In the genomic region with DNA sequence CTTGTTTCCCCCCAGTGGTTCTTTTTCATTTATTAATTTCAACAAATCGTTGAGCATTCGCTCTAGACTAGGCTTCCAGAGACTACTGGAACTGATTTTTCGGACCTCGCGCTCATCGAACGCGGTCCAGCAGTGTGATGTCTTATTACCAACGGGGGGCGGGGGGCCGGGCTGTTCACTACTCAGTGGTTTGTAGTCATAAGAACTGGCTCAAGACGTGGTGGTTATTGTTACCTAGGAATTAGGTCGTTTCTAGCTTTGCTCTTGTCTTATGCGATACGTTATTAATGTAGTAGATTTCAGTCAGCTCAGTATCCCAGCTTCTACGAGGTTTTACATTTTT, we compare ENCODE assay signal across 7 cellular contexts.
DNase-seq lines count a peak whose midpoint lies in the region; ATAC-seq and TF ChIP-seq lines count a peak whose summit lies in the region.

No MANE protein-coding gene starts in this region.

- H2AFZ ChIP-seq in OCI-LY3 (ENCODE audit: low read depth, low read length), result no peak overlapping the region

- ATAC-seq in GM21515 (IDR thresholded peaks at IDR 0.05; ENCODE audit: unreplicated experiment) (peak; percentile 15), GM19455 (IDR thresholded peaks at IDR 0.05; ENCODE audit: unreplicated experiment) (no peak)
- no peak for ATAC-seq in effector memory CD8-positive, alpha-beta T cell (replicated peaks)

- H3K4me1 Mint-ChIP-seq in effector memory CD8-positive, alpha-beta T cell (ENCODE audit: low read depth in 2 of 2), result peaks cover 18 to 29% of the 10 kb centered on the region in 2 donors

- no peaks in the 10 kb centered on the region; the same call in 1 of the 2 replicates for H4K20me1 ChIP-seq in OCI-LY3 (ENCODE audit: insufficient read depth, low read length)

- H3K27me3 ChIP-seq in OCI-LY3 (ENCODE audit: low read depth, low read length) (no peaks in the 10 kb centered on the region), muscle layer of duodenum (ENCODE audit: low read depth, low read length) (no peaks in the 10 kb centered on the region)

- H3K27me3 Mint-ChIP-seq in effector memory CD8-positive, alpha-beta T cell, result no peaks in the 10 kb centered on the region

- peak overlapping the region; percentile 97 to 99 for H3K27ac Mint-ChIP-seq in effector memory CD8-positive, alpha-beta T cell

- TF ChIP-seq CTCF in OCI-LY3 (IDR thresholded peaks at IDR 0.05; ENCODE audit: low read depth, low read length), result no peak

- peak overlapping the region; percentile 94 to 96 for H3K4me3 Mint-ChIP-seq in effector memory CD8-positive, alpha-beta T cell

- H3K4me1 ChIP-seq in OCI-LY3 (ENCODE audit: low read length), result peaks cover 12% of the 10 kb centered on the region
- H3K4me1 ChIP-seq in muscle layer of duodenum (ENCODE audit: control insufficient read depth in 1 of 2, insufficient read depth in 2 of 2, low read length in 2 of 2), result peaks cover 10 to 22% of the 10 kb centered on the region in 2 donors

- H3K9ac ChIP-seq in OCI-LY3 (ENCODE audit: low read length), result peak overlapping the region; percentile 97

- H3K9me3 Mint-ChIP-seq in effector memory CD8-positive, alpha-beta T cell, result no peaks in the 10 kb centered on the region

- H3K4me3 ChIP-seq in OCI-LY3 (ENCODE audit: low read length) (peak overlapping the region; percentile 88), muscle layer of duodenum (ENCODE audit: low read depth in 1 of 2, low read length in 2 of 2) (peak overlapping the region; percentile 97 to 98)

- DNase-seq in effector memory CD8-positive, alpha-beta T cell, result no peak
- DNase-seq in NCI-H2081 (lab: John Stamatoyannopoulos, UW) (no peak), NOMO-1 treated with DMSO at 0.1 percent for 48 hours (lab: John Stamatoyannopoulos, UW; ENCODE audit: unreplicated experiment) (no peak)

- H3K36me3 ChIP-seq in OCI-LY3 (replicated peaks; ENCODE audit: low read depth, low read length), result peaks cover 35% of the 10 kb centered on the region
- peaks cover 32 to 35% of the 10 kb centered on the region in 2 donors for H3K36me3 ChIP-seq in muscle layer of duodenum (ENCODE audit: control insufficient read depth in 1 of 2, insufficient read depth in 2 of 2, low read length in 2 of 2)

- H3K9me3 ChIP-seq in OCI-LY3 (ENCODE audit: insufficient read depth, low read length) (no peaks in the 10 kb centered on the region), muscle layer of duodenum (ENCODE audit: control insufficient read depth in 1 of 2, low read length in 2 of 2) (no peaks in the 10 kb centered on the region)

- H3K27ac ChIP-seq in OCI-LY3 (ENCODE audit: low read length), result peak overlapping the region; percentile 74
- peak overlapping the region; percentile 98 for H3K27ac ChIP-seq in muscle layer of duodenum (ENCODE audit: low read length)

- peak overlapping the region; percentile 72 for H3K4me2 ChIP-seq in OCI-LY3 (ENCODE audit: low read length)

- peaks cover 49% of the 10 kb centered on the region for H3K79me2 ChIP-seq in OCI-LY3 (ENCODE audit: low read length)

- peaks cover 65% of the 10 kb centered on the region for H3K36me3 Mint-ChIP-seq in effector memory CD8-positive, alpha-beta T cell (ENCODE audit: insufficient read depth)
